In the genomic region with DNA sequence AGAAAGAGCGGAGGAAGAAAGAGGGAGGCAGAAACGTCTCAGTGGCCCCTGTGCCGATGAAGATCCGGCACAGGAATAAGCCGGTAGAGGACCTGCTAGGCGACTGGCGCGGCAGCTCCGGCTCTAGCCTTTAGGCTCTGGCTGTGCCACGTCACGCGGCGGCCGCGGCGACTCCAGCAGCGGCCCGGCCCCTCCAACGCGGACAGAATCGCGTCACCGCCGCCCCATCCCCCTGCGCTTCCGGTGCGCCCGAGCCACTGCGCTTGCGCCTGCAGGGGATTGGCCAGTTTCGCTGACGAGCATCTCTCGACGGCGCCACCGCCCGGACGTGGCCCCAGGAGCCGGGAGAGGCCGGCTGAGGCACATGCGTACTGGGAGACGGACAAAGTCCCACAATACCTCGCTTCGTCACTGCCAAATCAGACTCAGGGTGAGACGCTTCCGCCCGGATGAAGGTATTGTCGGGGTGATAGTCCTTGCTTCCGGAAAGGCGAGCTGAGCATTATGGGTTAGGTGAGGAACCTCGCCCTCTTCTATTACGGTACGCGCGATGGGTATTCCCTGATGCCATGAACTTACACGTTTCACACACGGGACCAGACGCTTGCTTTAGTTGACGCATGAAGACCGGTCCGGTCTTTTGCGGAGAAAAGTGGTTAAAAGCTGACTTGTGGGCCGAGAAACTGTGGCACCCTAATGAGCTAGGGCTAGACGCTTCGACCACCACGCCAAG, we compare ENCODE assay signal across 8 cellular contexts. TPM values are rescaled to one million over a fixed set of nuclear protein-coding genes. Genes with fewer than 3 reads are reported as not detected.
DNase-seq lines count a peak whose midpoint lies in the region; ATAC-seq and TF ChIP-seq lines count a peak whose summit lies in the region.

A gene (minus strand): TSS at position 105 of the 733 bp plus-strand sequence. CDS start 204 bp downstream, outside the sequence.

- TF ChIP-seq CTCF in epithelial cell of proximal tubule (conservative IDR thresholded peaks at IDR 0.05; ENCODE audit: low read depth, low read length) = peak; percentile 19

- H3K27me3 Mint-ChIP-seq in activated T-cell treated with anti-CD3 and anti-CD28 coated beads, Interleukin-2, amount 50 U/mL, for 24 hours = no peaks in the 10 kb centered on the region

- H3K4me1 Mint-ChIP-seq in activated T-cell treated with anti-CD3 and anti-CD28 coated beads, Interleukin-2, amount 50 U/mL, for 24 hours (ENCODE audit: low read depth) = peaks cover 46% of the 10 kb centered on the region

- peak within 1 kb of the TSS; percentile 97 for H3K27ac Mint-ChIP-seq in activated T-cell treated with anti-CD3 and anti-CD28 coated beads, Interleukin-2, amount 50 U/mL, for 24 hours

- peak within 1 kb of the TSS; percentile 87 for H3K4me3 Mint-ChIP-seq in activated T-cell treated with anti-CD3 and anti-CD28 coated beads, Interleukin-2, amount 50 U/mL, for 24 hours

- peaks cover 80% of the 10 kb centered on the region for H3K36me3 Mint-ChIP-seq in activated T-cell treated with anti-CD3 and anti-CD28 coated beads, Interleukin-2, amount 50 U/mL, for 24 hours (ENCODE audit: low read depth)

- in situ Hi-C loops in KBM-7 (cut with MboI; ENCODE audit: low pct_unique_long_range_greater_than_20kb, low sequenced_read_pairs) = no loop called here

- no peaks in the 10 kb centered on the region for H3K9me3 Mint-ChIP-seq in activated T-cell treated with anti-CD3 and anti-CD28 coated beads, Interleukin-2, amount 50 U/mL, for 24 hours

- peak; percentile 73 for DNase-seq in DMS53 treated with DMSO at 0.1 percent for 48 hours (lab: John Stamatoyannopoulos, UW; ENCODE audit: unreplicated experiment)
- DNase-seq in KBM-7 = peak; percentile 100
- DNase-seq in activated T-cell treated with anti-CD3 and anti-CD28 coated beads, Interleukin-2, amount 50 U/mL, for 24 hours = peak; percentile 100
- DNase-seq in epithelial cell of proximal tubule (ENCODE audit: low read depth) = peak; percentile 94
- DNase-seq in mucosa of gallbladder (ENCODE audit: low spot score) = peak; percentile 100
- peak; percentile 96 to 99 for DNase-seq in stimulated activated CD8-positive, alpha-beta memory T cell treated with anti-CD3 and anti-CD28 coated beads, Interleukin-4, amount 100 ng/mL, for 4 hours (ENCODE audit: low read depth in 2 of 2, low spot score in 1 of 2)

- peak; percentile 93 for ATAC-seq in GM21717 (IDR thresholded peaks at IDR 0.05; ENCODE audit: unreplicated experiment)

- peak within 1 kb of the TSS; percentile 85 for H3K4me3 ChIP-seq in epithelial cell of proximal tubule (ENCODE audit: low read depth, low read length)

TF ChIP-seq in PFSK-1, 5 proteins besides CTCF, POLR2A, EP300 and RAD21:
- TF ChIP-seq TAF1 (IDR thresholded peaks at IDR 0.05; ENCODE audit: borderline replicate concordance, insufficient read depth, low read length) (peak; percentile 62; the same call in 1 of the 2 replicates), FOXP2 (optimal IDR thresholded peaks at IDR 0.05; ENCODE audit: borderline replicate concordance, extremely low read depth, extremely low read length, insufficient read depth) (peak; percentile 98), POLR2AphosphoS5 (IDR thresholded peaks at IDR 0.05; ENCODE audit: low read depth, low read length) (peak; percentile 87), SIN3A (IDR thresholded peaks at IDR 0.05; ENCODE audit: borderline replicate concordance, insufficient read depth, low read length) (0 out of 2 replicates have a peak, but pooled peaks have one; percentile 76)
- TF ChIP-seq, protein P1, sequence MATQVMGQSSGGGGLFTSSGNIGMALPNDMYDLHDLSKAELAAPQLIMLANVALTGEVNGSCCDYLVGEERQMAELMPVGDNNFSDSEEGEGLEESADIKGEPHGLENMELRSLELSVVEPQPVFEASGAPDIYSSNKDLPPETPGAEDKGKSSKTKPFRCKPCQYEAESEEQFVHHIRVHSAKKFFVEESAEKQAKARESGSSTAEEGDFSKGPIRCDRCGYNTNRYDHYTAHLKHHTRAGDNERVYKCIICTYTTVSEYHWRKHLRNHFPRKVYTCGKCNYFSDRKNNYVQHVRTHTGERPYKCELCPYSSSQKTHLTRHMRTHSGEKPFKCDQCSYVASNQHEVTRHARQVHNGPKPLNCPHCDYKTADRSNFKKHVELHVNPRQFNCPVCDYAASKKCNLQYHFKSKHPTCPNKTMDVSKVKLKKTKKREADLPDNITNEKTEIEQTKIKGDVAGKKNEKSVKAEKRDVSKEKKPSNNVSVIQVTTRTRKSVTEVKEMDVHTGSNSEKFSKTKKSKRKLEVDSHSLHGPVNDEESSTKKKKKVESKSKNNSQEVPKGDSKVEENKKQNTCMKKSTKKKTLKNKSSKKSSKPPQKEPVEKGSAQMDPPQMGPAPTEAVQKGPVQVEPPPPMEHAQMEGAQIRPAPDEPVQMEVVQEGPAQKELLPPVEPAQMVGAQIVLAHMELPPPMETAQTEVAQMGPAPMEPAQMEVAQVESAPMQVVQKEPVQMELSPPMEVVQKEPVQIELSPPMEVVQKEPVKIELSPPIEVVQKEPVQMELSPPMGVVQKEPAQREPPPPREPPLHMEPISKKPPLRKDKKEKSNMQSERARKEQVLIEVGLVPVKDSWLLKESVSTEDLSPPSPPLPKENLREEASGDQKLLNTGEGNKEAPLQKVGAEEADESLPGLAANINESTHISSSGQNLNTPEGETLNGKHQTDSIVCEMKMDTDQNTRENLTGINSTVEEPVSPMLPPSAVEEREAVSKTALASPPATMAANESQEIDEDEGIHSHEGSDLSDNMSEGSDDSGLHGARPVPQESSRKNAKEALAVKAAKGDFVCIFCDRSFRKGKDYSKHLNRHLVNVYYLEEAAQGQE (IDR thresholded peaks at IDR 0.05; ENCODE audit: insufficient read depth in 1 of 2, low read depth in 2 of 2, low read length in 2 of 2) = 0 out of 4 replicates have a peak, but pooled peaks of 1 of the 2 experiments have one; percentile 5

RNA-seq across cellular contexts. Expression of the gene that starts here (rescaled TPM):
- polyA plus RNA-seq in PFSK-1 (2012; ENCODE audit: insufficient read length, low read depth) = 81.3 TPM
- 173 and 207 TPM in 2 replicates for total RNA-seq in epithelial cell of proximal tubule
- total RNA-seq in mucosa of gallbladder = 149 TPM

Comparison
In these comparisons a context has a peak if more than half of its experiments do, and no peak if none do; other contexts are left out.
1. Peak in every context shown above with its lines: DNase-seq, ATAC-seq and H3K4me3 ChIP-seq.